Comparison of ENCODE assay signal across 25 cellular contexts in genomic region chr12:130104114-130104513, GRCh38. TPM values are rescaled to one million over a fixed set of nuclear protein-coding genes. Genes with fewer than 3 reads are reported as not detected.
DNase-seq lines count a peak whose midpoint lies in the region; FAIRE-seq and TF ChIP-seq lines count a peak whose summit lies in the region.
"Had no signal": no experiment of that assay in that cellular context is flagged by ENCODE, and none has a peak within 500 bp of the region (broad histone marks: within the 10 kb centered on the region; RNA-seq: fewer than 3 reads in every experiment).

No MANE protein-coding gene starts in this region.

- peaks cover 7% of the 10 kb centered on the region for H3K4me1 ChIP-seq in keratinocyte (ENCODE audit: control insufficient read depth, extremely low read depth, insufficient read depth, low read length)
- H3K4me1 ChIP-seq: SJCRH30 had no signal

- dilution Hi-C loops in keratinocyte (cut with MboI; ENCODE audit: extremely low pct_ligation_motif_present, low sequenced_read_pairs), result no loop called here

- peaks cover 2% of the 10 kb centered on the region for H3K9me3 ChIP-seq in keratinocyte (ENCODE audit: control insufficient read depth, low read depth, low read length)
- H3K9me3 ChIP-seq: body of pancreas, SJCRH30, thyroid gland had no signal

- H3K4me3 ChIP-seq in keratinocyte (ENCODE audit: control insufficient read depth in 2 of 3, extremely low read depth in 1 of 3, insufficient read depth in 2 of 3, low read depth in 1 of 3, low read length in 3 of 3), result no peak overlapping the region
- H3K4me3 ChIP-seq: body of pancreas, GM23248, SJCRH30, thyroid gland had no signal

- intact Hi-C loops in posterior vena cava (cut with DNase I), result no loop called here

- FAIRE-seq in keratinocyte (lab: Jason Lieb, UNC), result no peak
- FAIRE-seq: GM18507, RCC 7860 had no signal

- H3K27ac ChIP-seq in keratinocyte (ENCODE audit: control insufficient read depth, insufficient read depth, low read length), result no peak overlapping the region
- H3K27ac ChIP-seq: GM23248, SJCRH30, thyroid gland had no signal

- peak; percentile 89 for DNase-seq in NCI-H1105 treated with DMSO at 0.1 percent for 48 hours (lab: John Stamatoyannopoulos, UW)
- peak; percentile 38 for DNase-seq in NCI-H345 (lab: John Stamatoyannopoulos, UW)
- no peak for DNase-seq in keratinocyte (ENCODE audit: low read depth, low spot score)
- peak; percentile 73 for DNase-seq in posterior vena cava (ENCODE audit: low spot score)
- no peak for DNase-seq in NCI-H1694 treated with DMSO at 0.1 percent for 48 hours (lab: John Stamatoyannopoulos, UW)
- no peak for DNase-seq in occipital lobe (lab: John Stamatoyannopoulos, UW)
- no peak for DNase-seq in anterior cingulate cortex (lab: John Stamatoyannopoulos, UW)
- DNase-seq: activated CD4-positive, alpha-beta memory T cell treated with anti-CD3 and anti-CD28 coated beads for 36 hours; activated effector memory CD4-positive, alpha-beta T cell treated with Interleukin-2 at 50 U/mL for 16 hours; erythroblast; GDM1; GM23248; HFFc6; left cardiac atrium; naive thymus-derived CD8-positive, alpha-beta T cell; NCI-H187 treated with DMSO at 0.1 percent for 48 hours; NCI-H446; SJCRH30; T-cell had no signal

- no peaks in the 10 kb centered on the region for H3K36me3 ChIP-seq in keratinocyte (ENCODE audit: control insufficient read depth in 2 of 2, extremely low read depth in 1 of 2, insufficient read depth in 2 of 2, low read length in 2 of 2)
- H3K36me3 ChIP-seq: SJCRH30, thyroid gland had no signal

- no peak overlapping the region for H2AFZ ChIP-seq in keratinocyte (ENCODE audit: control insufficient read depth, low read length)
- H2AFZ ChIP-seq: GM23248 had no signal

- TF ChIP-seq CTCF in keratinocyte (optimal IDR thresholded peaks at IDR 0.05 in 1 of 3, IDR thresholded peaks at IDR 0.05 in 1 of 3, conservative IDR thresholded peaks at IDR 0.05 in 1 of 3; ENCODE audit: extremely low read depth in 1 of 3, insufficient read depth in 2 of 3, low read length in 3 of 3), result no peak

- no peak overlapping the region for H3K9ac ChIP-seq in keratinocyte (ENCODE audit: control insufficient read depth, extremely low read depth, insufficient read depth, low read length)
- H3K9ac ChIP-seq: GM23248 had no signal

- no peaks in the 10 kb centered on the region for H4K20me1 ChIP-seq in keratinocyte (ENCODE audit: control insufficient read depth, extremely low read depth, insufficient read depth, low read length)

- H3K4me2 ChIP-seq in keratinocyte (ENCODE audit: control insufficient read depth, extremely low read depth, insufficient read depth, low read depth, low read length), result peak overlapping the region; percentile 25

- no peaks in the 10 kb centered on the region for H3K9me1 ChIP-seq in keratinocyte (ENCODE audit: control insufficient read depth, extremely low read depth, insufficient read depth, low read length)

- H3K79me2 ChIP-seq in keratinocyte (ENCODE audit: control insufficient read depth, insufficient read depth, low read length), result no peaks in the 10 kb centered on the region

- no peaks in the 10 kb centered on the region for H3K27me3 ChIP-seq in keratinocyte (ENCODE audit: control insufficient read depth, extremely low read depth, insufficient read depth, low read length)
- H3K27me3 ChIP-seq: body of pancreas, SJCRH30 had no signal

RNA-seq across cellular contexts. Expression of gene FZD10, which starts 58.1 kb away (rescaled TPM):
- 0.55 to 1.9 TPM (median 0.67 TPM) in 3 replicates for polyA plus RNA-seq in keratinocyte
- 0.91 TPM for polyA plus RNA-seq in keratinocyte (2011; ENCODE audit: low read depth)
- polyA plus RNA-seq in keratinocyte (2011; cell fraction: cytosol; rRNA removed), result 0.29 and 0.48 TPM in 2 replicates
- 1.1 TPM in 2 replicates for polyA plus RNA-seq in keratinocyte (2011; cell fraction: nucleus; rRNA removed)
- 2.0 and 2.3 TPM in 2 replicates for polyA plus RNA-seq in keratinocyte (2012; ENCODE audit: low replicate concordance)
- polyA minus RNA-seq in keratinocyte, result 1.1 to 1.4 TPM (median 1.3 TPM) in 3 replicates
- 2.9 TPM for polyA minus RNA-seq in keratinocyte (2011; cell fraction: cytosol; rRNA and poly(A)+ RNA removed)
- 1.5 and 2.3 TPM in 2 replicates for polyA minus RNA-seq in keratinocyte (2011; cell fraction: nucleus; rRNA and poly(A)+ RNA removed)
- total RNA-seq in posterior vena cava, result 1 to 10 TPM in 1 of 2 donors, under 1 TPM in 1; 0.51 to 1.1 TPM
- 0.16 TPM for total RNA-seq in occipital lobe
- total RNA-seq: activated CD4-positive, alpha-beta memory T cell treated with anti-CD3 and anti-CD28 coated beads for 36 hours; fibroblast of villous mesenchyme; GM23248; HFFc6; naive thymus-derived CD8-positive, alpha-beta T cell; SJCRH30; T-cell had no signal
- polyA plus RNA-seq: GM23248; IgD-negative memory B cell; naive thymus-derived CD8-positive, alpha-beta T cell had no signal

Comparison
In these comparisons a context has a peak if more than half of its experiments do, and no peak if none do; other contexts are left out.
1. DNase-seq: peak in NCI-H1105 treated with DMSO at 0.1 percent for 48 hours (single experiment), NCI-H345 (single experiment) and posterior vena cava (single experiment); none in keratinocyte (single experiment), NCI-H1694 treated with DMSO at 0.1 percent for 48 hours (single experiment), occipital lobe (single experiment) and anterior cingulate cortex (0 of 58).